Comparison of ENCODE assay signal across 1 cellular context in the genomic region with DNA sequence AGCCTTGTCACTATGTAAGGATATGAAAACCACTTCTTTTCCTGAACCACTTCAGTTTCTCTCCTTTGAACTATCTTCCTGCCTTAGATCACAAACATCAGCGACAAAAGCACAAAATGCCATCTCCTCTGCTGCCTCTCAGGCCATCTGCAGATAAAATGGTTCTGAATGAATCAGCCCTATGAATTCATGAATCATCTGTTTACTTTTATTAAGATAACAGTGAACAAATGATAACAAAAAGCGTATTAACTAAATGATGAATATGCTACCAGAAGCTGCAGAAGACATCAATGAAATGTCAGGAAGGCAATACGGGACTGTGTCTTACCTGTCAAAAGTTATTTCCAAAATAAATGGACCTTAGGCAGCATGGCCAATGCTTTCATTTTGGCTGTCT.
TF ChIP-seq lines count a peak whose summit lies in the region.

No MANE protein-coding gene starts in this region.

TF ChIP-seq in SK-N-SH, 30 proteins besides CTCF, POLR2A, EP300 and RAD21 (continued from another document):
- TF ChIP-seq NRF1 (IDR thresholded peaks at IDR 0.05; ENCODE audit: low read depth, low read length) (no peak), FOSL2 (IDR thresholded peaks at IDR 0.05; ENCODE audit: borderline replicate concordance, low read depth) (peak; percentile 60; the same call in 1 of the 2 replicates), RXRA (IDR thresholded peaks at IDR 0.05; ENCODE audit: borderline replicate concordance, low read depth) (no peak), NFIC (IDR thresholded peaks at IDR 0.05; ENCODE audit: borderline replicate concordance) (no peak), GATA2 (CRISPR knock-in tag; IDR thresholded peaks at IDR 0.05) (no peak), POLR2AphosphoS5 (IDR thresholded peaks at IDR 0.05; ENCODE audit: low read depth, low read length) (no peak)
- TF ChIP-seq, protein P1, sequence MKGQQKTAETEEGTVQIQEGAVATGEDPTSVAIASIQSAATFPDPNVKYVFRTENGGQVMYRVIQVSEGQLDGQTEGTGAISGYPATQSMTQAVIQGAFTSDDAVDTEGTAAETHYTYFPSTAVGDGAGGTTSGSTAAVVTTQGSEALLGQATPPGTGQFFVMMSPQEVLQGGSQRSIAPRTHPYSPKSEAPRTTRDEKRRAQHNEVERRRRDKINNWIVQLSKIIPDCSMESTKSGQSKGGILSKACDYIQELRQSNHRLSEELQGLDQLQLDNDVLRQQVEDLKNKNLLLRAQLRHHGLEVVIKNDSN (IDR thresholded peaks at IDR 0.05; ENCODE audit: borderline replicate concordance, low read depth), result no peak
TF ChIP-seq in SK-N-SH: peak in this region for 4.
